In genomic region chr9:112527959-112528358, GRCh38 we compare ENCODE assay signal across 16 cellular contexts. TPM values are rescaled to one million over a fixed set of nuclear protein-coding genes. Genes with fewer than 3 reads are reported as not detected.
DNase-seq lines count a peak whose midpoint lies in the region; ATAC-seq, FAIRE-seq and TF ChIP-seq lines count a peak whose summit lies in the region.
"Had no signal": no experiment of that assay in that cellular context is flagged by ENCODE, and none has a peak within 500 bp of the region (broad histone marks: within the 10 kb centered on the region; RNA-seq: fewer than 3 reads in every experiment).

No MANE protein-coding gene starts in this region.

- no peaks in the 10 kb centered on the region for H3K9me1 ChIP-seq in K562 (ENCODE audit: control insufficient read depth, insufficient read depth, low read length)

- in situ Hi-C loops in K562 (cut with MboI): no loop called here

- POLR2A ChIA-PET in K562 (lab: Yijun Ruan, JAX): interaction anchor here (0.6 to 1.0 kb wide), 2 partner anchors 9 kb away, joined by 3 to 4 read pairs; no protein-coding TSS in a partner anchor

- H3K4me3 ChIP-seq in Karpas-422 (ENCODE audit: low read length): no peak overlapping the region
- no peak overlapping the region for H3K4me3 ChIP-seq in K562
- no peak overlapping the region for H3K4me3 ChIP-seq in trophoblast cell (ENCODE audit: low read depth, low read length)
- H3K4me3 ChIP-seq in mesenchymal stem cell (ENCODE audit: insufficient read depth in 1 of 2, low read depth in 1 of 2, low read length in 2 of 2): no peak overlapping the region
- H3K4me3 ChIP-seq: A549 had no signal

- CTCF ChIA-PET in K562 (lab: Yijun Ruan, JAX; ENCODE audit: low intra/inter-chr PET ratio): no interaction called here

- H3K4me1 ChIP-seq in Karpas-422 (ENCODE audit: low read length) (peaks cover 27% of the 10 kb centered on the region), K562 (replicated peaks in 1 of 2; ENCODE audit: control insufficient read depth in 2 of 2, insufficient read depth in 2 of 2, low read length in 2 of 2) (no peaks in the 10 kb centered on the region), trophoblast cell (ENCODE audit: control insufficient read depth in 1 of 2, insufficient read depth in 2 of 2, low read length in 2 of 2) (peaks cover 6 to 9% of the 10 kb centered on the region in 2 experiments), mesenchymal stem cell (ENCODE audit: control insufficient read depth, insufficient read depth, low read depth, low read length) (peaks cover 7% of the 10 kb centered on the region)
- H3K4me1 ChIP-seq: BE2C had no signal

- TF ChIP-seq POLR2A in K562 (conservative IDR thresholded peaks at IDR 0.05): no peak

- no peak overlapping the region for H3K9ac ChIP-seq in Karpas-422 (ENCODE audit: low read length)
- H3K9ac ChIP-seq in K562 (ENCODE audit: insufficient read depth in 1 of 2, low read depth in 2 of 2, low read length in 2 of 2): no peak overlapping the region
- no peak overlapping the region for H3K9ac ChIP-seq in trophoblast cell (ENCODE audit: low read length)
- no peak overlapping the region for H3K9ac ChIP-seq in mesenchymal stem cell (ENCODE audit: low read length)

- no peak overlapping the region for H4K8ac ChIP-seq in trophoblast cell (ENCODE audit: low read depth, low read length)
- no peak overlapping the region for H4K8ac ChIP-seq in mesenchymal stem cell (ENCODE audit: low read length)

- no TSS peak for BruUV-seq in K562 (replicated peaks; lab: Mats Ljungman, UMichigan)

- H3K9me3 ChIP-seq in Karpas-422 (ENCODE audit: low read length): no peaks in the 10 kb centered on the region
- no peaks in the 10 kb centered on the region for H3K9me3 ChIP-seq in K562 (replicated peaks; ENCODE audit: control insufficient read depth, insufficient read depth, low read depth, low read length)
- H3K9me3 ChIP-seq in trophoblast cell (ENCODE audit: insufficient read depth, low read depth, low read length): no peaks in the 10 kb centered on the region
- H3K9me3 ChIP-seq in mesenchymal stem cell (ENCODE audit: control insufficient read depth, low read length): no peaks in the 10 kb centered on the region
- H3K9me3 ChIP-seq: A549, BE2C had no signal

- H3K79me1 ChIP-seq in trophoblast cell (ENCODE audit: low read length) (no peaks in the 10 kb centered on the region), mesenchymal stem cell (replicated peaks; ENCODE audit: low read length, poor library complexity, severe bottlenecking) (peaks cover 11% of the 10 kb centered on the region)

- intact Hi-C loops in K562 (cut with micrococcal nuclease): loop anchor here (10.0 kb wide), 1 partner anchor 73 kb away; no protein-coding TSS in a partner anchor

- H3K18ac ChIP-seq in trophoblast cell (ENCODE audit: low read length): no peak overlapping the region
- no peak overlapping the region for H3K18ac ChIP-seq in mesenchymal stem cell (ENCODE audit: low read depth in 1 of 2, low read length in 2 of 2)

- no peaks in the 10 kb centered on the region for H4K20me1 ChIP-seq in Karpas-422 (ENCODE audit: insufficient read depth, low read depth, low read length)
- no peaks in the 10 kb centered on the region for H4K20me1 ChIP-seq in K562 (replicated peaks; ENCODE audit: control insufficient read depth, insufficient read depth, low read length)

- H2BK5ac ChIP-seq in trophoblast cell (ENCODE audit: low read depth, low read length, poor library complexity) (no peak overlapping the region), mesenchymal stem cell (ENCODE audit: low read depth, low read length, poor library complexity, severe bottlenecking) (no peak overlapping the region)

- no peak for TF ChIP-seq CTCF in K562 (IDR thresholded peaks at IDR 0.05 in 2 of 3, conservative IDR thresholded peaks at IDR 0.05 in 1 of 3; ENCODE audit: insufficient read depth in 2 of 3, low read depth in 1 of 3, low read length in 3 of 3)

- H2AK5ac ChIP-seq in trophoblast cell (ENCODE audit: low read length) (no peak overlapping the region), mesenchymal stem cell (ENCODE audit: low read length, severe bottlenecking) (no peak overlapping the region)

- H4K12ac ChIP-seq in trophoblast cell (ENCODE audit: low read depth, low read length): no peak overlapping the region

- H2BK120ac ChIP-seq in trophoblast cell (ENCODE audit: insufficient read depth, low read length, poor library complexity) (no peak overlapping the region), mesenchymal stem cell (ENCODE audit: low read depth, low read length) (no peak overlapping the region)

- H3K4me2 ChIP-seq in Karpas-422 (ENCODE audit: low read depth, low read length, poor library complexity, severe bottlenecking) (no peak overlapping the region), K562 (ENCODE audit: insufficient read depth, low read length) (no peak overlapping the region), trophoblast cell (ENCODE audit: low read length) (no peak overlapping the region), mesenchymal stem cell (ENCODE audit: low read length, poor library complexity, severe bottlenecking) (no peak overlapping the region)
- H3K4me2 ChIP-seq: A549 had no signal

- TF ChIP-seq RAD21 in K562 (CRISPR knock-in tag; conservative IDR thresholded peaks at IDR 0.05 in 1 of 2, IDR thresholded peaks at IDR 0.05 in 1 of 2): no peak

- H3K36me3 ChIP-seq in Karpas-422 (ENCODE audit: insufficient read depth, low read length) (no peaks in the 10 kb centered on the region), K562 (ENCODE audit: control insufficient read depth, insufficient read depth, low read length) (no peaks in the 10 kb centered on the region), trophoblast cell (ENCODE audit: control insufficient read depth in 1 of 2, insufficient read depth in 2 of 2, low read length in 2 of 2) (no peaks in the 10 kb centered on the region), mesenchymal stem cell (ENCODE audit: control insufficient read depth in 1 of 2, insufficient read depth in 2 of 2, low read depth in 1 of 2, low read length in 2 of 2) (no peaks in the 10 kb centered on the region)
- H3K36me3 ChIP-seq: BE2C had no signal

- no peak overlapping the region for H3K4ac ChIP-seq in trophoblast cell (ENCODE audit: low read depth, low read length)
- no peak overlapping the region for H3K4ac ChIP-seq in mesenchymal stem cell (ENCODE audit: low read depth in 1 of 2, low read length in 2 of 2)

- H3K14ac ChIP-seq in trophoblast cell (ENCODE audit: low read length) (no peak overlapping the region), mesenchymal stem cell (ENCODE audit: low read length in 2 of 2) (no peak overlapping the region)

- no peak overlapping the region for H2BK15ac ChIP-seq in mesenchymal stem cell (ENCODE audit: low read depth, poor library complexity, severe bottlenecking)

- no peak for FAIRE-seq in K562 (lab: Jason Lieb, UNC)
- FAIRE-seq: A549, D721Med, GM12892 had no signal

- H3K27me3 ChIP-seq in Karpas-422 (ENCODE audit: low read length): no peaks in the 10 kb centered on the region
- no peaks in the 10 kb centered on the region for H3K27me3 ChIP-seq in K562 (ENCODE audit: control insufficient read depth in 2 of 2, insufficient read depth in 2 of 2, low read length in 2 of 2)
- no peaks in the 10 kb centered on the region for H3K27me3 ChIP-seq in trophoblast cell (ENCODE audit: insufficient read depth, low read length)
- no peaks in the 10 kb centered on the region for H3K27me3 ChIP-seq in mesenchymal stem cell (ENCODE audit: control insufficient read depth in 1 of 2, insufficient read depth in 1 of 2, low read length in 2 of 2)
- H3K27me3 ChIP-seq: BE2C had no signal

- WGBS in K562 (ENCODE audit: insufficient coverage, low coverage, missing lambda C conversion rate): 55% methylated on average over 2 of the region's 2 CpGs
- no CpG with 5 or more reads among the region's 2 CpGs for WGBS in trophoblast cell (ENCODE audit: extremely low coverage, insufficient coverage, insufficient read length)
- 95% methylated on average over 2 of the region's 2 CpGs for WGBS in mesenchymal stem cell

- DNase-seq in Karpas-422 (peak; percentile 55), K562 (ENCODE audit: extremely low read depth in 1 of 4, low spot score in 3 of 4) (no peak), trophoblast cell (no peak), substantia nigra (lab: John Stamatoyannopoulos, UW) (no peak), mesenchymal stem cell (no peak)
- DNase-seq in stimulated activated CD4-positive, alpha-beta T cell treated with anti-CD3 and anti-CD28 coated beads, Interleukin-1b, Interleukin-23, amount 100 ng/mL, for 48 hours: no peak
- DNase-seq: BE2C; CD4-positive, alpha-beta memory T cell; DMS153; DND-41; GDM1 had no signal

- H2BK12ac ChIP-seq in trophoblast cell (ENCODE audit: low read length) (no peak overlapping the region), mesenchymal stem cell (ENCODE audit: low read length in 2 of 2) (no peak overlapping the region)

- no peak for ATAC-seq in K562
- ATAC-seq: A549, HCT116 had no signal

- H3K23ac ChIP-seq in trophoblast cell (ENCODE audit: low read length): peak overlapping the region; percentile 29
- H3K23ac ChIP-seq in mesenchymal stem cell (ENCODE audit: low read length in 2 of 2): peak overlapping the region in 1 of 2 experiments; percentile 46

- H2AFZ ChIP-seq in Karpas-422 (ENCODE audit: low read length) (no peak overlapping the region), K562 (ENCODE audit: low read depth, low read length) (no peak overlapping the region), trophoblast cell (ENCODE audit: insufficient read depth, low read length, poor library complexity) (no peak overlapping the region), mesenchymal stem cell (ENCODE audit: low read depth, low read length) (no peak overlapping the region)

- H4K91ac ChIP-seq in trophoblast cell (ENCODE audit: low read depth, low read length): no peak overlapping the region
- no peak overlapping the region for H4K91ac ChIP-seq in mesenchymal stem cell (ENCODE audit: low read length)

- H3K79me2 ChIP-seq in Karpas-422 (ENCODE audit: low read length) (peaks cover 99% of the 10 kb centered on the region), K562 (ENCODE audit: control insufficient read depth, insufficient read depth, low read length) (peaks cover 23% of the 10 kb centered on the region), trophoblast cell (ENCODE audit: control insufficient read depth, insufficient read depth, low read length, poor library complexity) (no peaks in the 10 kb centered on the region)

- H3K9me2 ChIP-seq in Karpas-422 (replicated peaks; ENCODE audit: insufficient read depth, low read length): no peaks in the 10 kb centered on the region

- TF ChIP-seq EP300 in K562 (IDR thresholded peaks at IDR 0.05; ENCODE audit: low read length): no peak

- H3K27ac ChIP-seq in Karpas-422 (ENCODE audit: low read length) (no peak overlapping the region), K562 (ENCODE audit: extremely low read depth, low read depth, low read length) (no peak overlapping the region), trophoblast cell (ENCODE audit: low read depth, low read length) (no peak overlapping the region), substantia nigra (ENCODE audit: low read depth, low read length, poor library complexity, severe bottlenecking) (no peak overlapping the region), mesenchymal stem cell (ENCODE audit: low read length, poor library complexity, severe bottlenecking) (no peak overlapping the region)
- H3K27ac ChIP-seq: A549, C4-2B had no signal

RNA-seq across cellular contexts. Expression of gene KIAA1958, which starts 41.3 kb away (rescaled TPM):
- total RNA-seq in Karpas-422 (2014; rRNA removed; shearing (Covaris generic); ENCODE audit: low replicate concordance): 28.5 and 44.7 TPM in 2 replicates
- total RNA-seq in K562 (2011; cell fraction: chromatin; rRNA removed; ENCODE audit: low replicate concordance): 49.8 and 66.2 TPM in 2 replicates
- 22.5 and 29.5 TPM in 2 replicates for total RNA-seq in K562 (2011; cell fraction: nucleolus; rRNA removed)
- 30.6 and 35.2 TPM in 2 replicates for total RNA-seq in K562 (2011; cell fraction: nucleoplasm; rRNA removed)
- total RNA-seq in K562 (2014; rRNA removed) (5.8 and 5.9 TPM in 2 replicates), K562 (2014; rRNA removed; fragmentation: Illumina TruSeq; extraction: Trizol) (10.2 and 10.8 TPM in 2 replicates), K562 (2015; rRNA removed; fragmentation: Illumina TruSeq; extraction: Trizol) (10.1 TPM in 2 replicates), K562 (2021) (14.4 and 16.0 TPM in 2 replicates)
- polyA plus RNA-seq in K562 (2011; rRNA removed) (10.5 and 13.2 TPM in 2 replicates), K562 (2014; fragmentation: Illumina TruSeq; extraction: Trizol) (11.6 and 12.8 TPM in 2 replicates), K562 (2014; fragmentation: Nextera tagmentation; extraction: Ambion mirVana) (1 to 10 TPM; 1.1 to 2.6 TPM), K562 (2014; rRNA removed) (5.2 and 5.9 TPM in 2 replicates)
- polyA plus RNA-seq in K562 (2011; cell fraction: cytosol; rRNA removed): 8.3 and 14.3 TPM in 2 replicates
- polyA plus RNA-seq in K562 (2011; cell fraction: nucleus; rRNA removed): 17.4 and 19.9 TPM in 2 replicates
- 5.3 and 6.2 TPM in 2 replicates for polyA plus RNA-seq in K562 (2012)
- polyA minus RNA-seq in K562 (2011; rRNA and poly(A)+ RNA removed): 52.8 and 56.9 TPM in 2 replicates
- 33.8 and 39.5 TPM in 2 replicates for polyA minus RNA-seq in K562 (2011; cell fraction: cytosol; rRNA and poly(A)+ RNA removed)
- 24.6 and 45.3 TPM in 2 replicates for polyA minus RNA-seq in K562 (2011; cell fraction: nucleus; rRNA and poly(A)+ RNA removed)
- 4.8 and 5.3 TPM in 2 replicates for polyA plus RNA-seq in trophoblast cell (2013)
- 1.2 TPM for polyA plus RNA-seq in mesenchymal stem cell (2013, experiment 1 of 2)
- 1.1 TPM for polyA plus RNA-seq in mesenchymal stem cell (2013, experiment 2 of 2)
